ENCODE assay signal across 24 cellular contexts in genomic region chr3:192706272-192706671, GRCh38. TPM values are rescaled to one million over a fixed set of nuclear protein-coding genes. Genes with fewer than 3 reads are reported as not detected.
"Had no signal": no experiment of that assay in that cellular context is flagged by ENCODE, and none has a peak within 500 bp of the region (broad histone marks: within the 10 kb centered on the region; RNA-seq: fewer than 3 reads in every experiment).

No MANE protein-coding gene starts in this region.

- H3K4me3 ChIP-seq: coronary artery, psoas muscle, smooth muscle cell, suprapubic skin, thyroid gland, uterus had no signal

- H3K36me3 Mint-ChIP-seq: stimulated activated effector memory CD8-positive, alpha-beta T cell treated with anti-CD3 and anti-CD28 coated beads, Interleukin-12 subunit alpha, Interleukin-12 subunit beta, amount 100 ng/mL, for 72 hours; type B pancreatic cell had no signal

- H3K27ac Mint-ChIP-seq: endodermal cell; naive thymus-derived CD4-positive, alpha-beta T cell; nephron progenitor cell; stimulated activated effector memory CD8-positive, alpha-beta T cell treated with anti-CD3 and anti-CD28 coated beads, Interleukin-12 subunit alpha, Interleukin-12 subunit beta, amount 100 ng/mL, for 72 hours; type B pancreatic cell had no signal

- H3K4me1 ChIP-seq: psoas muscle, suprapubic skin, thyroid gland, uterus had no signal

- H3K9me3 ChIP-seq: psoas muscle, suprapubic skin, thyroid gland, uterus had no signal

- H3K4me1 Mint-ChIP-seq: naive thymus-derived CD4-positive, alpha-beta T cell; nephron progenitor cell; stimulated activated effector memory CD8-positive, alpha-beta T cell treated with anti-CD3 and anti-CD28 coated beads, Interleukin-12 subunit alpha, Interleukin-12 subunit beta, amount 100 ng/mL, for 72 hours had no signal

- ATAC-seq: naive thymus-derived CD4-positive, alpha-beta T cell; psoas muscle; stimulated activated effector memory CD8-positive, alpha-beta T cell treated with anti-CD3 and anti-CD28 coated beads, Interleukin-12 subunit alpha, Interleukin-12 subunit beta, amount 100 ng/mL, for 72 hours; stimulated activated naive CD8-positive, alpha-beta T cell treated with anti-CD3 and anti-CD28 coated beads, Interleukin-15, Interleukin-2, amounts not matched to agents 100 U/mL and 50 U/mL, for 24 hours had no signal

- FAIRE-seq: endothelial cell of umbilical vein, islet of Langerhans had no signal

- H3K4me3 Mint-ChIP-seq: endodermal cell; naive thymus-derived CD4-positive, alpha-beta T cell; nephron progenitor cell; stimulated activated effector memory CD8-positive, alpha-beta T cell treated with anti-CD3 and anti-CD28 coated beads, Interleukin-12 subunit alpha, Interleukin-12 subunit beta, amount 100 ng/mL, for 72 hours; type B pancreatic cell had no signal

- H3K9me3 Mint-ChIP-seq: type B pancreatic cell had no signal

- H3K27me3 ChIP-seq: suprapubic skin, thyroid gland, uterus had no signal

- DNase-seq: effector CD4-positive, alpha-beta T cell; endodermal cell; erythroblast; foreskin melanocyte; head of caudate nucleus; hypothalamus; mammary epithelial cell; naive thymus-derived CD4-positive, alpha-beta T cell; nephron progenitor cell; psoas muscle; retina; stimulated activated CD4-positive, alpha-beta T cell treated with anti-CD3 and anti-CD28 coated beads, Interleukin-4, amount 100 ng/mL, for 1 hour; stimulated activated CD8-positive, alpha-beta memory T cell treated with anti-CD3 and anti-CD28 coated beads, Interleukin-4, amount 100 ng/mL, for 48 hours; stimulated activated naive CD8-positive, alpha-beta T cell treated with anti-CD3 and anti-CD28 coated beads, Interleukin-15, Interleukin-2, amounts not matched to agents 100 U/mL and 50 U/mL, for 24 hours; thyroid gland; uterus had no signal

- H3K27ac ChIP-seq: coronary artery, psoas muscle, suprapubic skin, thyroid gland, uterus had no signal

- H3K36me3 ChIP-seq: suprapubic skin, thyroid gland, uterus had no signal

- H3K4me2 ChIP-seq: smooth muscle cell had no signal

- H3K27me3 Mint-ChIP-seq: type B pancreatic cell had no signal

RNA-seq across cellular contexts. Expression of gene FGF12, which starts 21.1 kb away (rescaled TPM):
- total RNA-seq: mammary epithelial cell; naive thymus-derived CD4-positive, alpha-beta T cell; osteoblast had no signal
- polyA plus RNA-seq: naive thymus-derived CD4-positive, alpha-beta T cell had no signal
